In genomic region chr5:715636-716035, GRCh38 we compare ENCODE assay signal across 1 cellular context. TPM values are rescaled to one million over a fixed set of nuclear protein-coding genes. Genes with fewer than 3 reads are reported as not detected.
"Had no signal": no experiment of that assay in that cellular context is flagged by ENCODE, and none has a peak within 500 bp of the region (broad histone marks: within the 10 kb centered on the region; RNA-seq: fewer than 3 reads in every experiment).

No MANE protein-coding gene starts in this region.

RNA-seq across cellular contexts. Expression of gene TPPP, which starts 22.5 kb away (rescaled TPM):
- total RNA-seq: GM23248 had no signal
- polyA plus RNA-seq: GM23248 had no signal
